ENCODE assay signal across 26 cellular contexts in the genomic region with DNA sequence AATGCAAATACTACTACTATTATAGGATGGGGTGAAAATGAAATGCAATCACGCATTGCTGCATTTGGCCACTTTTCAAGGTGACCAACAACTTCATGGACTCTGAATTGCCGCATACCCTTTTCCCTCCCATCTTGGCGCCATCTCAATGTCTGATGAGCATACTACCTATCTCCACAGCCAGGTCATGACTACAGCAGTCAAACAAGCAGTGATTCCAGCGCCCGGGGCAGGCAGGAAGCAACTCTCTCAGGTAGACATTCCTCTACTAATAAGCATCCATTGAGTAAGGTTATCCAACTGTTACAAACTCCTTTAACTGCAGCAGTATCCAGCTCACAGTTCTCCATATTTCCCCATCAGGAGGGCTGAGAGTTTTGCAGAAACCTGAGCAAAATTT.
"Had no signal": no experiment of that assay in that cellular context is flagged by ENCODE, and none has a peak within 500 bp of the region (broad histone marks: within the 10 kb centered on the region; RNA-seq: fewer than 3 reads in every experiment).

No MANE protein-coding gene starts in this region.

- H3K27ac ChIP-seq: adrenal gland, SK-N-MC, VCaP had no signal

- H3K4me3 ChIP-seq: adrenal gland, SK-N-MC had no signal

- H3K4me3 Mint-ChIP-seq: activated CD4-positive, alpha-beta memory T cell treated with anti-CD3 and anti-CD28 coated beads, Interleukin-2, amount 10 ng/mL, durations not matched to agents 7 days and 5 days; activated naive CD8-positive, alpha-beta T cell treated with anti-CD3 and anti-CD28 coated beads, Interleukin-2, amount 10 ng/mL, durations not matched to agents 7 days and 5 days; activated T-cell treated with anti-CD3 and anti-CD28 coated beads, Interleukin-2, amount 50 U/mL, for 4 hours; T-cell had no signal

- H3K9me3 ChIP-seq: adrenal gland had no signal

- H3K4me1 ChIP-seq: adrenal gland had no signal

- H3K36me3 Mint-ChIP-seq: activated naive CD8-positive, alpha-beta T cell treated with anti-CD3 and anti-CD28 coated beads, Interleukin-2, amount 10 ng/mL, durations not matched to agents 7 days and 5 days had no signal

- H3K27me3 ChIP-seq: adrenal gland had no signal

- FAIRE-seq: RCC 7860, TTC549 had no signal

- H3K36me3 ChIP-seq: adrenal gland had no signal

- H3K9me3 Mint-ChIP-seq: activated CD4-positive, alpha-beta memory T cell treated with anti-CD3 and anti-CD28 coated beads, Interleukin-2, amount 10 ng/mL, durations not matched to agents 7 days and 5 days; activated naive CD8-positive, alpha-beta T cell treated with anti-CD3 and anti-CD28 coated beads, Interleukin-2, amount 10 ng/mL, durations not matched to agents 7 days and 5 days; activated T-cell treated with anti-CD3 and anti-CD28 coated beads, Interleukin-2, amount 50 U/mL, for 4 hours; T-cell had no signal

- DNase-seq: activated CD4-positive, alpha-beta memory T cell treated with anti-CD3 and anti-CD28 coated beads, Interleukin-2, amount 10 ng/mL, durations not matched to agents 7 days and 5 days; activated CD4-positive, alpha-beta T cell treated with anti-CD3 and anti-CD28 coated beads, Interleukin-2, amount 50 U/mL, for 1 hour; activated CD4-positive, CD25-positive, alpha-beta regulatory T cell; activated gamma-delta T cell treated with Interleukin-2 at 50 U/mL for 16 hours; activated naive CD4-positive, alpha-beta T cell treated with anti-CD3 and anti-CD28 coated beads, Interleukin-2, amount 50 U/mL, for 16 hours; activated naive CD8-positive, alpha-beta T cell treated with anti-CD3 and anti-CD28 coated beads, Interleukin-2, amount 10 ng/mL, durations not matched to agents 7 days and 5 days; activated T-cell treated with anti-CD3 and anti-CD28 coated beads, Interleukin-2, amount 50 U/mL, for 4 hours; anterior cingulate cortex; IMR-90; Kasumi-1; KBM-7; NCI-H1105 treated with DMSO at 0.1 percent for 48 hours; NCI-H1436 treated with DMSO at 0.1 percent for 48 hours; NCI-H187; NCI-H2081; NCI-H446; NCI-H524; PC-3; T-helper 2 cell; T1000 had no signal

- H3K4me1 Mint-ChIP-seq: activated CD4-positive, alpha-beta memory T cell treated with anti-CD3 and anti-CD28 coated beads, Interleukin-2, amount 10 ng/mL, durations not matched to agents 7 days and 5 days; activated naive CD8-positive, alpha-beta T cell treated with anti-CD3 and anti-CD28 coated beads, Interleukin-2, amount 10 ng/mL, durations not matched to agents 7 days and 5 days; T-cell had no signal

- H3K27me3 Mint-ChIP-seq: activated CD4-positive, alpha-beta memory T cell treated with anti-CD3 and anti-CD28 coated beads, Interleukin-2, amount 10 ng/mL, durations not matched to agents 7 days and 5 days; activated naive CD8-positive, alpha-beta T cell treated with anti-CD3 and anti-CD28 coated beads, Interleukin-2, amount 10 ng/mL, durations not matched to agents 7 days and 5 days; T-cell had no signal

- H3K27ac Mint-ChIP-seq: activated CD4-positive, alpha-beta memory T cell treated with anti-CD3 and anti-CD28 coated beads, Interleukin-2, amount 10 ng/mL, durations not matched to agents 7 days and 5 days; activated naive CD8-positive, alpha-beta T cell treated with anti-CD3 and anti-CD28 coated beads, Interleukin-2, amount 10 ng/mL, durations not matched to agents 7 days and 5 days; T-cell had no signal
